In genomic region chr12:58489394-58489793, GRCh38 we compare ENCODE assay signal across 25 cellular contexts.
DNase-seq lines count a peak whose midpoint lies in the region; ATAC-seq, FAIRE-seq and TF ChIP-seq lines count a peak whose summit lies in the region.
"Had no signal": no experiment of that assay in that cellular context is flagged by ENCODE, and none has a peak within 500 bp of the region (broad histone marks: within the 10 kb centered on the region; RNA-seq: fewer than 3 reads in every experiment).

No MANE protein-coding gene starts in this region.

- H3K4me3 ChIP-seq in liver (ENCODE audit: low read depth in 1 of 3, low read length in 3 of 3) (no peak overlapping the region), HepG2 (replicated peaks in 1 of 3; ENCODE audit: insufficient read depth in 1 of 3, low read depth in 2 of 3, low read length in 3 of 3) (no peak overlapping the region), hepatocyte (no peak overlapping the region)
- H3K4me3 ChIP-seq: GM23248, HAP-1, MG63 had no signal

- H2AFZ ChIP-seq in HepG2 (ENCODE audit: low read length): no peak overlapping the region
- H2AFZ ChIP-seq in hepatocyte: no peak overlapping the region
- H2AFZ ChIP-seq: GM23248 had no signal

- H3K4me2 ChIP-seq in HepG2 (ENCODE audit: low read depth, low read length) (no peak overlapping the region), hepatocyte (no peak overlapping the region)

- in situ Hi-C loops in HepG2 (cut with HindIII; ENCODE audit: extremely low pct_ligation_motif_present, low pct_unique_long_range_greater_than_20kb): no loop called here

- no peaks in the 10 kb centered on the region for H3K27me3 Mint-ChIP-seq in nephron progenitor cell (ENCODE audit: low read depth, poor library complexity)
- H3K27me3 Mint-ChIP-seq: B cell; CD4-positive, CD25-positive, alpha-beta regulatory T cell; IgD-negative memory B cell had no signal

- FAIRE-seq in HepG2 (lab: Jason Lieb, UNC): no peak
- FAIRE-seq: RCC 7860 had no signal

- TF ChIP-seq CTCF in liver (IDR thresholded peaks at IDR 0.05; ENCODE audit: low read depth, low read length, missing input control) (no peak), HepG2 (CRISPR knock-in tag; IDR thresholded peaks at IDR 0.05) (no peak), hepatocyte (IDR thresholded peaks at IDR 0.05; ENCODE audit: poor library complexity) (no peak), nephron progenitor cell (IDR thresholded peaks at IDR 0.05) (no peak)

- H3K9me2 ChIP-seq in hepatocyte (replicated peaks; ENCODE audit: insufficient read depth): no peaks in the 10 kb centered on the region

- H3K79me2 ChIP-seq in HepG2 (ENCODE audit: insufficient read depth, low read length) (no peaks in the 10 kb centered on the region), hepatocyte (no peaks in the 10 kb centered on the region)

- no peak overlapping the region for H3K4me3 Mint-ChIP-seq in nephron progenitor cell
- H3K4me3 Mint-ChIP-seq: B cell; CD4-positive, CD25-positive, alpha-beta regulatory T cell; IgD-negative memory B cell had no signal

- no peaks in the 10 kb centered on the region for H3K36me3 ChIP-seq in liver (ENCODE audit: control insufficient read depth in 4 of 4, insufficient read depth in 3 of 4, low read depth in 1 of 4, low read length in 3 of 4)
- no peaks in the 10 kb centered on the region for H3K36me3 ChIP-seq in HepG2 (replicated peaks in 1 of 2; ENCODE audit: control insufficient read depth in 1 of 2, insufficient read depth in 2 of 2, low read length in 2 of 2)
- H3K36me3 ChIP-seq in hepatocyte (replicated peaks; ENCODE audit: insufficient read depth, low read depth): no peaks in the 10 kb centered on the region
- H3K36me3 ChIP-seq: HAP-1, MG63 had no signal

- no peaks in the 10 kb centered on the region for H3K9me3 ChIP-seq in liver (ENCODE audit: control insufficient read depth in 4 of 4, low read length in 3 of 4)
- H3K9me3 ChIP-seq in HepG2 (ENCODE audit: low read length): no peaks in the 10 kb centered on the region
- no peaks in the 10 kb centered on the region for H3K9me3 ChIP-seq in hepatocyte (ENCODE audit: low read depth)
- H3K9me3 ChIP-seq: Caco-2, HAP-1, MG63 had no signal

- H3K27ac ChIP-seq in liver (ENCODE audit: low read depth in 1 of 2, low read length in 2 of 2) (no peak overlapping the region), HepG2 (ENCODE audit: extremely low read length, insufficient read depth, low read length) (no peak overlapping the region), hepatocyte (peak overlapping the region; percentile 1)
- H3K27ac ChIP-seq: GM23248 had no signal

- H3K9ac ChIP-seq in liver (ENCODE audit: low read depth in 1 of 2, low read length in 2 of 2) (no peak overlapping the region), HepG2 (ENCODE audit: insufficient read depth, low read depth, low read length) (no peak overlapping the region)
- H3K9ac ChIP-seq: GM23248 had no signal

- ATAC-seq in HepG2 (no peak), left ventricle myocardium superior (no peak)
- ATAC-seq: Right ventricle myocardium inferior had no signal

- H3K4me1 ChIP-seq in liver (ENCODE audit: control insufficient read depth in 4 of 4, insufficient read depth in 4 of 4, low read length in 3 of 4) (no peaks in the 10 kb centered on the region), HepG2 (ENCODE audit: insufficient read depth, low read length) (no peaks in the 10 kb centered on the region), hepatocyte (ENCODE audit: insufficient read depth) (peaks cover 14% of the 10 kb centered on the region)

- WGBS in liver: 61% methylated on average over 1 of the region's 1 CpG
- 22% methylated on average over 1 of the region's 1 CpG for WGBS in HepG2 (ENCODE audit: low lambda C conversion rate)
- WGBS in hepatocyte (ENCODE audit: low lambda C conversion rate, missing lambda C conversion rate): 71% methylated on average over 1 of the region's 1 CpG

- POLR2A ChIA-PET in HepG2 (lab: Yijun Ruan, JAX): no interaction called here

- no peak for TF ChIP-seq EP300 in HepG2 (IDR thresholded peaks at IDR 0.05; ENCODE audit: low read depth in 2 of 2, low read length in 2 of 2)
- TF ChIP-seq EP300 in HepG2 (CRISPR knock-in tag; IDR thresholded peaks at IDR 0.05; ENCODE audit: borderline replicate concordance): no peak

- intact Hi-C loops in HepG2 (cut with micrococcal nuclease; ENCODE audit: unreplicated experiment) (no loop called here), left ventricle myocardium superior (cut with micrococcal nuclease) (no loop called here)

- TF ChIP-seq POLR2A in HepG2 (IDR thresholded peaks at IDR 0.05; ENCODE audit: insufficient read depth in 1 of 2, low read depth in 2 of 2, low read length in 2 of 2): no peak

- H3K9me3 Mint-ChIP-seq in nephron progenitor cell: no peaks in the 10 kb centered on the region
- H3K9me3 Mint-ChIP-seq: IgD-negative memory B cell had no signal

- H3K27ac Mint-ChIP-seq in nephron progenitor cell: peak overlapping the region; percentile 5
- H3K27ac Mint-ChIP-seq: B cell; CD4-positive, CD25-positive, alpha-beta regulatory T cell; IgD-negative memory B cell had no signal

- TF ChIP-seq RAD21 in liver (IDR thresholded peaks at IDR 0.05) (no peak), HepG2 (CRISPR knock-in tag; IDR thresholded peaks at IDR 0.05) (no peak)

- no TSS peak for BruUV-seq in HepG2 (replicated peaks; lab: Mats Ljungman, UMichigan)

- H3K27me3 ChIP-seq in liver (ENCODE audit: control insufficient read depth in 4 of 4, insufficient read depth in 4 of 4, low read length in 3 of 4) (peaks cover 0 to 2% (median 0%) of the 10 kb centered on the region in 4 donors), HepG2 (ENCODE audit: control insufficient read depth in 1 of 2, insufficient read depth in 2 of 2, low read length in 2 of 2) (no peaks in the 10 kb centered on the region), hepatocyte (no peaks in the 10 kb centered on the region)
- H3K27me3 ChIP-seq: MG63 had no signal

- no peaks in the 10 kb centered on the region for H4K20me1 ChIP-seq in HepG2 (ENCODE audit: insufficient read depth, low read length)
- no peaks in the 10 kb centered on the region for H4K20me1 ChIP-seq in hepatocyte (ENCODE audit: insufficient read depth, poor library complexity, severe bottlenecking)

- CTCF ChIA-PET in HepG2 (lab: Yijun Ruan, JAX; ENCODE audit: low intra/inter-chr PET ratio, low total read pairs): no interaction called here

- H3K4me1 Mint-ChIP-seq in nephron progenitor cell: peaks cover 47% of the 10 kb centered on the region
- H3K4me1 Mint-ChIP-seq: B cell; CD4-positive, CD25-positive, alpha-beta regulatory T cell; IgD-negative memory B cell had no signal

- DNase-seq in HepG2 (ENCODE audit: low spot score): no peak
- no peak for DNase-seq in hepatocyte (ENCODE audit: low spot score)
- DNase-seq in nephron progenitor cell: no peak
- no peak for DNase-seq in dedifferentiated amniotic fluid mesenchymal stem cell (ENCODE audit: extremely low spot score)
- no peak for DNase-seq in left ventricle myocardium superior
- no peak for DNase-seq in NCI-H1417 (lab: John Stamatoyannopoulos, UW)
- DNase-seq in NCI-H2171 (lab: John Stamatoyannopoulos, UW): no peak
- DNase-seq: 8988T; Caco-2; CD4-positive, CD25-positive, alpha-beta regulatory T cell; DMS153; GDM1; GM23248; Karpas-422; MG63; NCI-H1048; NCI-H146; NCI-H2081; NK-92 treated with Interleukin-12 subunit alpha and Interleukin-12 subunit beta, amount 100 ng/mL, for 24 hours had no signal

- H3K36me3 Mint-ChIP-seq in nephron progenitor cell (ENCODE audit: low read depth): no peaks in the 10 kb centered on the region
- H3K36me3 Mint-ChIP-seq: CD4-positive, CD25-positive, alpha-beta regulatory T cell; IgD-negative memory B cell had no signal

TF ChIP-seq in liver, 16 proteins besides CTCF, POLR2A, EP300 and RAD21:
- TF ChIP-seq EGR1 (IDR thresholded peaks at IDR 0.05; ENCODE audit: low read depth in 2 of 2) (no peak), NR2F2 (IDR thresholded peaks at IDR 0.05) (peak; percentile 71), ZBTB33 (IDR thresholded peaks at IDR 0.05) (no peak)

TF ChIP-seq in HepG2, 621 proteins besides CTCF, POLR2A, EP300 and RAD21 (continues in another document):
- TF ChIP-seq ZNF10 (CRISPR knock-in tag; IDR thresholded peaks at IDR 0.05; ENCODE audit: borderline replicate concordance, low read depth): no peak
- TF ChIP-seq MYNN (CRISPR knock-in tag; IDR thresholded peaks at IDR 0.05; ENCODE audit: low read depth): no peak
- no peak for TF ChIP-seq ZNF33B (CRISPR knock-in tag; IDR thresholded peaks at IDR 0.05)
- no peak for TF ChIP-seq CBX5 (CRISPR knock-in tag; IDR thresholded peaks at IDR 0.05; ENCODE audit: borderline replicate concordance)
- TF ChIP-seq RFX3 (CRISPR knock-in tag; IDR thresholded peaks at IDR 0.05): no peak
- no peak for TF ChIP-seq ZMAT3 (CRISPR knock-in tag; conservative IDR thresholded peaks at IDR 0.05)
- TF ChIP-seq ATF7-NPFF (CRISPR knock-in tag; IDR thresholded peaks at IDR 0.05; ENCODE audit: low read depth): no peak
- TF ChIP-seq NFATC3 (CRISPR knock-in tag; IDR thresholded peaks at IDR 0.05): no peak
- TF ChIP-seq ZEB1 (IDR thresholded peaks at IDR 0.05; ENCODE audit: insufficient replicate concordance, low read depth): no peak
- TF ChIP-seq JDP2 (CRISPR knock-in tag; IDR thresholded peaks at IDR 0.05; ENCODE audit: borderline replicate concordance): no peak
- TF ChIP-seq PTBP1 (IDR thresholded peaks at IDR 0.05; ENCODE audit: low read depth, low read length, poor library complexity, severe bottlenecking): no peak
- no peak for TF ChIP-seq ZNF512B (CRISPR knock-in tag; IDR thresholded peaks at IDR 0.05; ENCODE audit: borderline replicate concordance)
